Comparison of ENCODE assay signal across 10 cellular contexts in genomic region chr21:41506526-41507520, GRCh38. TPM values are rescaled to one million over a fixed set of nuclear protein-coding genes. Genes with fewer than 3 reads are reported as not detected.
DNase-seq lines count a peak whose midpoint lies in the region; ATAC-seq and TF ChIP-seq lines count a peak whose summit lies in the region.
"Had no signal": no experiment of that assay in that cellular context is flagged by ENCODE, and none has a peak within 500 bp of the region (broad histone marks: within the 10 kb centered on the region; RNA-seq: fewer than 3 reads in every experiment).

No MANE protein-coding gene starts in this region.

- H3K4me3 Mint-ChIP-seq in activated naive CD8-positive, alpha-beta T cell treated with anti-CD3 and anti-CD28 coated beads, Interleukin-2, amount 10 ng/mL, durations not matched to agents 7 days and 5 days, result no peak overlapping the region
- H3K4me3 Mint-ChIP-seq in activated naive CD8-positive, alpha-beta T cell treated with anti-CD3 and anti-CD28 coated beads, Interleukin-2, amount 50 U/mL, for 24 hours, result no peak overlapping the region
- peak overlapping the region; percentile 89 for H3K4me3 Mint-ChIP-seq in endothelial cell (ENCODE audit: unreplicated experiment)
- H3K4me3 Mint-ChIP-seq in type B pancreatic cell, result peak overlapping the region; percentile 86

- H3K23ac ChIP-seq in mesenchymal stem cell (ENCODE audit: low read length in 2 of 2), result no peak overlapping the region

- no peak overlapping the region for H3K9ac ChIP-seq in mesenchymal stem cell (ENCODE audit: low read length)

- no peak overlapping the region for H3K14ac ChIP-seq in mesenchymal stem cell (ENCODE audit: low read length in 2 of 2)

- H3K4me1 Mint-ChIP-seq in activated naive CD8-positive, alpha-beta T cell treated with anti-CD3 and anti-CD28 coated beads, Interleukin-2, amount 10 ng/mL, durations not matched to agents 7 days and 5 days, result peaks cover 6% of the 10 kb centered on the region
- H3K4me1 Mint-ChIP-seq in activated naive CD8-positive, alpha-beta T cell treated with anti-CD3 and anti-CD28 coated beads, Interleukin-2, amount 50 U/mL, for 24 hours, result peaks cover 2% of the 10 kb centered on the region
- H3K4me1 Mint-ChIP-seq in endothelial cell (ENCODE audit: unreplicated experiment) (peaks cover 38% of the 10 kb centered on the region), type B pancreatic cell (ENCODE audit: unreplicated experiment) (peaks cover 5% of the 10 kb centered on the region)

- no peaks in the 10 kb centered on the region for H3K9me3 Mint-ChIP-seq in activated naive CD8-positive, alpha-beta T cell treated with anti-CD3 and anti-CD28 coated beads, Interleukin-2, amount 10 ng/mL, durations not matched to agents 7 days and 5 days
- no peaks in the 10 kb centered on the region for H3K9me3 Mint-ChIP-seq in activated naive CD8-positive, alpha-beta T cell treated with anti-CD3 and anti-CD28 coated beads, Interleukin-2, amount 50 U/mL, for 24 hours
- no peaks in the 10 kb centered on the region for H3K9me3 Mint-ChIP-seq in endothelial cell (ENCODE audit: unreplicated experiment)
- H3K9me3 Mint-ChIP-seq in type B pancreatic cell, result no peaks in the 10 kb centered on the region

- peak; percentile 35 for DNase-seq in activated naive CD8-positive, alpha-beta T cell treated with anti-CD3 and anti-CD28 coated beads, Interleukin-2, amount 10 ng/mL, durations not matched to agents 7 days and 5 days
- DNase-seq in activated naive CD8-positive, alpha-beta T cell treated with anti-CD3 and anti-CD28 coated beads, Interleukin-2, amount 50 U/mL, for 24 hours, result no peak
- DNase-seq in endothelial cell (ENCODE audit: low spot score), result peak; percentile 47
- DNase-seq in mesenchymal stem cell, result peak; percentile 3
- no peak for DNase-seq in type B pancreatic cell (ENCODE audit: extremely low spot score, unreplicated experiment)
- DNase-seq in T-helper 9 cell, result no peak
- DNase-seq in tibial artery, result no peak
- no peak for DNase-seq in stimulated activated CD4-positive, alpha-beta T cell treated with anti-CD3 and anti-CD28 coated beads, Interleukin-4, amount 100 ng/mL, for 1 hour
- DNase-seq: effector CD8-positive, alpha-beta T cell; stimulated activated CD4-positive, alpha-beta T cell treated with anti-CD3 and anti-CD28 coated beads, Interleukin-4, amount 100 ng/mL, for 4 hours had no signal

- no peak overlapping the region for H2BK15ac ChIP-seq in mesenchymal stem cell (ENCODE audit: low read depth, poor library complexity, severe bottlenecking)

- peak overlapping the region; percentile 57 for H3K4me2 ChIP-seq in mesenchymal stem cell (ENCODE audit: low read length, poor library complexity, severe bottlenecking)

- no peak overlapping the region for H3K27ac Mint-ChIP-seq in activated naive CD8-positive, alpha-beta T cell treated with anti-CD3 and anti-CD28 coated beads, Interleukin-2, amount 10 ng/mL, durations not matched to agents 7 days and 5 days
- H3K27ac Mint-ChIP-seq in activated naive CD8-positive, alpha-beta T cell treated with anti-CD3 and anti-CD28 coated beads, Interleukin-2, amount 50 U/mL, for 24 hours, result no peak overlapping the region
- peak overlapping the region; percentile 36 for H3K27ac Mint-ChIP-seq in endothelial cell (ENCODE audit: unreplicated experiment)
- H3K27ac Mint-ChIP-seq in type B pancreatic cell, result peak overlapping the region; percentile 77

- no peak overlapping the region for H4K8ac ChIP-seq in mesenchymal stem cell (ENCODE audit: low read length)

- H3K36me3 ChIP-seq in mesenchymal stem cell (ENCODE audit: control insufficient read depth in 1 of 2, insufficient read depth in 2 of 2, low read depth in 1 of 2, low read length in 2 of 2) (no peaks in the 10 kb centered on the region), tibial artery (no peaks in the 10 kb centered on the region)

- H3K9me3 ChIP-seq in mesenchymal stem cell (ENCODE audit: control insufficient read depth, low read length) (peaks cover under 1% of the 10 kb centered on the region), tibial artery (no peaks in the 10 kb centered on the region)

- no peak overlapping the region for H2BK5ac ChIP-seq in mesenchymal stem cell (ENCODE audit: low read depth, low read length, poor library complexity, severe bottlenecking)

- H3K4me3 ChIP-seq in mesenchymal stem cell (ENCODE audit: insufficient read depth in 1 of 2, low read depth in 1 of 2, low read length in 2 of 2), result peak overlapping the region; percentile 18 to 37
- no peak overlapping the region for H3K4me3 ChIP-seq in tibial artery

- peaks cover 66 to 89% of the 10 kb centered on the region in 2 experiments for H3K27me3 ChIP-seq in mesenchymal stem cell (ENCODE audit: control insufficient read depth in 1 of 2, insufficient read depth in 1 of 2, low read length in 2 of 2)
- H3K27me3 ChIP-seq in tibial artery, result peaks cover 0 to 69% of the 10 kb centered on the region in 2 donors

- H3K4ac ChIP-seq in mesenchymal stem cell (ENCODE audit: low read depth in 1 of 2, low read length in 2 of 2), result no peak overlapping the region

- H3K4me1 ChIP-seq in mesenchymal stem cell (ENCODE audit: control insufficient read depth, insufficient read depth, low read depth, low read length) (peaks cover 19% of the 10 kb centered on the region), tibial artery (peaks cover 0 to 25% (median 20%) of the 10 kb centered on the region in 4 donors)

- no peak overlapping the region for H2AFZ ChIP-seq in mesenchymal stem cell (ENCODE audit: low read depth, low read length)

- no peak overlapping the region for H4K91ac ChIP-seq in mesenchymal stem cell (ENCODE audit: low read length)

- H3K79me1 ChIP-seq in mesenchymal stem cell (replicated peaks; ENCODE audit: low read length, poor library complexity, severe bottlenecking), result no peaks in the 10 kb centered on the region

- POLR2A ChIA-PET in activated naive CD8-positive, alpha-beta T cell treated with anti-CD3 and anti-CD28 coated beads, Interleukin-2, amount 10 ng/mL, durations not matched to agents 7 days and 5 days (lab: Charles Lee), result no interaction called here

- H3K27me3 Mint-ChIP-seq in activated naive CD8-positive, alpha-beta T cell treated with anti-CD3 and anti-CD28 coated beads, Interleukin-2, amount 10 ng/mL, durations not matched to agents 7 days and 5 days, result peaks cover 78% of the 10 kb centered on the region
- peaks cover 39% of the 10 kb centered on the region for H3K27me3 Mint-ChIP-seq in activated naive CD8-positive, alpha-beta T cell treated with anti-CD3 and anti-CD28 coated beads, Interleukin-2, amount 50 U/mL, for 24 hours
- H3K27me3 Mint-ChIP-seq in endothelial cell (ENCODE audit: unreplicated experiment) (peaks cover 7% of the 10 kb centered on the region), type B pancreatic cell (peaks cover 72% of the 10 kb centered on the region)

- no peak overlapping the region for H2BK120ac ChIP-seq in mesenchymal stem cell (ENCODE audit: low read depth, low read length)

- H2BK12ac ChIP-seq in mesenchymal stem cell (ENCODE audit: low read length in 2 of 2), result no peak overlapping the region

- H3K27ac ChIP-seq in mesenchymal stem cell (ENCODE audit: low read length, poor library complexity, severe bottlenecking) (no peak overlapping the region), tibial artery (no peak overlapping the region)

- 3% methylated on average over 63 of the region's 65 CpGs for WGBS in mesenchymal stem cell

- intact Hi-C loops in tibial artery (cut with DNase I; ENCODE audit: low total_unique reads), result no loop called here

- no peak overlapping the region for H3K18ac ChIP-seq in mesenchymal stem cell (ENCODE audit: low read depth in 1 of 2, low read length in 2 of 2)

- H3K36me3 Mint-ChIP-seq in activated naive CD8-positive, alpha-beta T cell treated with anti-CD3 and anti-CD28 coated beads, Interleukin-2, amount 10 ng/mL, durations not matched to agents 7 days and 5 days, result no peaks in the 10 kb centered on the region
- H3K36me3 Mint-ChIP-seq in activated naive CD8-positive, alpha-beta T cell treated with anti-CD3 and anti-CD28 coated beads, Interleukin-2, amount 50 U/mL, for 24 hours (ENCODE audit: low read depth), result no peaks in the 10 kb centered on the region
- H3K36me3 Mint-ChIP-seq in endothelial cell (ENCODE audit: low read depth, unreplicated experiment) (no peaks in the 10 kb centered on the region), type B pancreatic cell (no peaks in the 10 kb centered on the region)

- ATAC-seq in activated naive CD8-positive, alpha-beta T cell treated with anti-CD3 and anti-CD28 coated beads, Interleukin-2, amount 10 ng/mL, durations not matched to agents 7 days and 5 days (ENCODE audit: low read depth), result no peak
- no peak for ATAC-seq in activated naive CD8-positive, alpha-beta T cell treated with anti-CD3 and anti-CD28 coated beads, Interleukin-2, amount 50 U/mL, for 24 hours

- no peak overlapping the region for H2AK5ac ChIP-seq in mesenchymal stem cell (ENCODE audit: low read length, severe bottlenecking)

- TF ChIP-seq CTCF in endothelial cell (IDR thresholded peaks at IDR 0.05; ENCODE audit: unreplicated experiment) (no peak), type B pancreatic cell (conservative IDR thresholded peaks at IDR 0.05) (no peak), tibial artery (IDR thresholded peaks at IDR 0.05) (no peak)

RNA-seq across cellular contexts. Expression of gene TMPRSS2, which starts 1.1 kb away (rescaled TPM):
- not detected for total RNA-seq in activated naive CD8-positive, alpha-beta T cell treated with anti-CD3 and anti-CD28 coated beads, Interleukin-2, amount 10 ng/mL, durations not matched to agents 7 days and 5 days
- total RNA-seq in endothelial cell (ENCODE audit: unreplicated experiment) (46.3 TPM), type B pancreatic cell (ENCODE audit: low replicate concordance) (82.1 and 91.7 TPM in 2 replicates)
- 0.08 TPM for polyA plus RNA-seq in mesenchymal stem cell (2013, experiment 1 of 2)
- polyA plus RNA-seq in mesenchymal stem cell (2013, experiment 2 of 2), result 0.04 TPM

Comparison
In these comparisons a context has a peak if more than half of its experiments do, and no peak if none do; other contexts are left out.
1. DNase-seq: peak in activated naive CD8-positive, alpha-beta T cell treated with anti-CD3 and anti-CD28 coated beads, Interleukin-2, amount 10 ng/mL, durations not matched to agents 7 days and 5 days (single experiment), endothelial cell (single experiment) and mesenchymal stem cell (single experiment); none in activated naive CD8-positive, alpha-beta T cell treated with anti-CD3 and anti-CD28 coated beads, Interleukin-2, amount 50 U/mL, for 24 hours (single experiment), type B pancreatic cell (single experiment), T-helper 9 cell (single experiment), tibial artery (0 of 2) and stimulated activated CD4-positive, alpha-beta T cell treated with anti-CD3 and anti-CD28 coated beads, Interleukin-4, amount 100 ng/mL, for 1 hour (single experiment).
2. H3K27ac Mint-ChIP-seq: peak in endothelial cell (single experiment) and type B pancreatic cell (single experiment); none in activated naive CD8-positive, alpha-beta T cell treated with anti-CD3 and anti-CD28 coated beads, Interleukin-2, amount 10 ng/mL, durations not matched to agents 7 days and 5 days (single experiment) and activated naive CD8-positive, alpha-beta T cell treated with anti-CD3 and anti-CD28 coated beads, Interleukin-2, amount 50 U/mL, for 24 hours (single experiment).
3. H3K4me3 Mint-ChIP-seq: peak in endothelial cell (single experiment) and type B pancreatic cell (single experiment); none in activated naive CD8-positive, alpha-beta T cell treated with anti-CD3 and anti-CD28 coated beads, Interleukin-2, amount 10 ng/mL, durations not matched to agents 7 days and 5 days (single experiment) and activated naive CD8-positive, alpha-beta T cell treated with anti-CD3 and anti-CD28 coated beads, Interleukin-2, amount 50 U/mL, for 24 hours (single experiment).
4. H3K4me3 ChIP-seq: peak in mesenchymal stem cell (2 of 2); none in tibial artery (0 of 2).
5. RNA of gene TMPRSS2, which starts 1.1 kb away (total RNA-seq): 82.1 to 91.7 TPM in type B pancreatic cell and 46.3 TPM in endothelial cell (single experiment); not detected in activated naive CD8-positive, alpha-beta T cell treated with anti-CD3 and anti-CD28 coated beads, Interleukin-2, amount 10 ng/mL, durations not matched to agents 7 days and 5 days; every median in the first group is over 10 times any median in the second.